ENCODE assay signal across 1 cellular context in genomic region chr2:229416116-229416694, GRCh38.
A peak's percentile ranks its signal among the peaks of the same experiment; 100 is the strongest.
TF ChIP-seq lines count a peak whose summit lies in the region.

No MANE protein-coding gene starts in this region.

TF ChIP-seq in liver, 16 proteins besides CTCF, POLR2A, EP300 and RAD21:
- TF ChIP-seq, protein P1, sequence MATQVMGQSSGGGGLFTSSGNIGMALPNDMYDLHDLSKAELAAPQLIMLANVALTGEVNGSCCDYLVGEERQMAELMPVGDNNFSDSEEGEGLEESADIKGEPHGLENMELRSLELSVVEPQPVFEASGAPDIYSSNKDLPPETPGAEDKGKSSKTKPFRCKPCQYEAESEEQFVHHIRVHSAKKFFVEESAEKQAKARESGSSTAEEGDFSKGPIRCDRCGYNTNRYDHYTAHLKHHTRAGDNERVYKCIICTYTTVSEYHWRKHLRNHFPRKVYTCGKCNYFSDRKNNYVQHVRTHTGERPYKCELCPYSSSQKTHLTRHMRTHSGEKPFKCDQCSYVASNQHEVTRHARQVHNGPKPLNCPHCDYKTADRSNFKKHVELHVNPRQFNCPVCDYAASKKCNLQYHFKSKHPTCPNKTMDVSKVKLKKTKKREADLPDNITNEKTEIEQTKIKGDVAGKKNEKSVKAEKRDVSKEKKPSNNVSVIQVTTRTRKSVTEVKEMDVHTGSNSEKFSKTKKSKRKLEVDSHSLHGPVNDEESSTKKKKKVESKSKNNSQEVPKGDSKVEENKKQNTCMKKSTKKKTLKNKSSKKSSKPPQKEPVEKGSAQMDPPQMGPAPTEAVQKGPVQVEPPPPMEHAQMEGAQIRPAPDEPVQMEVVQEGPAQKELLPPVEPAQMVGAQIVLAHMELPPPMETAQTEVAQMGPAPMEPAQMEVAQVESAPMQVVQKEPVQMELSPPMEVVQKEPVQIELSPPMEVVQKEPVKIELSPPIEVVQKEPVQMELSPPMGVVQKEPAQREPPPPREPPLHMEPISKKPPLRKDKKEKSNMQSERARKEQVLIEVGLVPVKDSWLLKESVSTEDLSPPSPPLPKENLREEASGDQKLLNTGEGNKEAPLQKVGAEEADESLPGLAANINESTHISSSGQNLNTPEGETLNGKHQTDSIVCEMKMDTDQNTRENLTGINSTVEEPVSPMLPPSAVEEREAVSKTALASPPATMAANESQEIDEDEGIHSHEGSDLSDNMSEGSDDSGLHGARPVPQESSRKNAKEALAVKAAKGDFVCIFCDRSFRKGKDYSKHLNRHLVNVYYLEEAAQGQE (IDR thresholded peaks at IDR 0.05) = no peak
- TF ChIP-seq HNF4A (conservative IDR thresholded peaks at IDR 0.05) (no peak), YY1 (IDR thresholded peaks at IDR 0.05) (peak; percentile 6)
